9 cellular contexts compared by ENCODE assay signal in the genomic region with DNA sequence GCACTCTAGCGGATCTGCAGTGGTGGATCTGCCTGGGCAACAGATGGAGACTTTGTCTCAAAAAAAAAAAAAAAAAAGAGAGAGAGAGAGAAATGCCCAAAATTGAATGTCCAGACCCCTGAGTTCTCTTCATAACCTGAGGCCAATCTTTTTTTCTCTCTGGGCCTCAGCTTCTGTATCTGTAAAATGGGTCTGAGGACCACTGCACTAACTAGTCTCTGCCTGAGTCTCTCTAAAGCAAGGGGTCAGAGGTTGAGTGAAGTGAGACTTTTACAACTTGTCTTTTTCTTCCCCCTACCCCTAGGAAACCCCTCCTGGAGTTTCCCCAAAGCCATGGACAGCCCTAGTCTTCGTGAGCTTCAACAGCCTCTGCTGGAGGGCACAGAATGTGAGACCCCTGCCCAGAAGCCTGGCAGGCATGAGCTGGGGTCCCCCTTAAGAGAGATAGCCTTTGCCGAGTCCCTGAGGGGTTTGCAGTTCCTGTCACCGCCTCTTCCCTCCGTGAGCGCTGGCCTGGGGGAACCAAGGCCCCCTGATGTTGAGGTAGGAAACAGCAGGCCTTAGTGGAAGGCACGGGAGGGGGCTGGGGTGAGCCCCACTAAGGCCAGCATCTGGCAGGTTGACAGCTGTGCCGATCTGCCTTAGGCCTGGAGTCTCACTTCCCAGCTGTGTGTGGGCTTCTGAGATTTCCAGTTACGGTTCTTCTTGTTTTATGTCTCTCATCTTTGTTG. TPM values are rescaled to one million over a fixed set of nuclear protein-coding genes. Genes with fewer than 3 reads are reported as not detected.
DNase-seq lines count a peak whose midpoint lies in the region; TF ChIP-seq lines count a peak whose summit lies in the region.
"Had no signal": no experiment of that assay in that cellular context is flagged by ENCODE, and none has a peak within 500 bp of the region (broad histone marks: within the 10 kb centered on the region; RNA-seq: fewer than 3 reads in every experiment).

No MANE protein-coding gene starts in this region.

- H3K36me3 Mint-ChIP-seq in activated naive CD8-positive, alpha-beta T cell treated with anti-CD3 and anti-CD28 coated beads for 36 hours = peaks cover 4% of the 10 kb centered on the region

- H3K9me3 ChIP-seq in HEK293 (ENCODE audit: control insufficient read depth, insufficient read depth, low read depth, low read length) (no peaks in the 10 kb centered on the region), neutrophil (no peaks in the 10 kb centered on the region), HAP-1 (no peaks in the 10 kb centered on the region)

- no peak overlapping the region for H3K4me3 Mint-ChIP-seq in activated naive CD8-positive, alpha-beta T cell treated with anti-CD3 and anti-CD28 coated beads for 36 hours

- peaks cover 19% of the 10 kb centered on the region for H3K4me1 Mint-ChIP-seq in activated naive CD8-positive, alpha-beta T cell treated with anti-CD3 and anti-CD28 coated beads for 36 hours

- H3K27ac ChIP-seq in HEK293 (ENCODE audit: extremely low read depth, low read depth, low read length) (no peak overlapping the region), neutrophil (peak overlapping the region; percentile 85)

- peak; percentile 49 for DNase-seq in activated naive CD8-positive, alpha-beta T cell treated with anti-CD3 and anti-CD28 coated beads for 36 hours
- DNase-seq in HAP-1 (ENCODE audit: low spot score in 2 of 2) (no peak), superior temporal gyrus (ENCODE audit: extremely low spot score) (no peak), NCI-H1105 (lab: John Stamatoyannopoulos, UW) (no peak), HuH-7.5 (ENCODE audit: low spot score) (no peak)
- DNase-seq: NCI-H1048 had no signal

- H3K4me1 ChIP-seq in HEK293 (ENCODE audit: control insufficient read depth, insufficient read depth, low read length) = peaks cover 17% of the 10 kb centered on the region
- H3K4me1 ChIP-seq in neutrophil (ENCODE audit: control insufficient read depth in 1 of 2, insufficient read depth in 1 of 2, low read depth in 1 of 2, low read length in 1 of 2) = peaks cover 51% of the 10 kb centered on the region in 2 experiments
- H3K4me1 ChIP-seq in HAP-1 = no peaks in the 10 kb centered on the region

- no peaks in the 10 kb centered on the region for H3K27me3 Mint-ChIP-seq in activated naive CD8-positive, alpha-beta T cell treated with anti-CD3 and anti-CD28 coated beads for 36 hours

- no peaks in the 10 kb centered on the region for H3K27me3 ChIP-seq in neutrophil
- no peaks in the 10 kb centered on the region for H3K27me3 ChIP-seq in HAP-1 (ENCODE audit: low read depth)

- H3K36me3 ChIP-seq in HEK293 (ENCODE audit: control insufficient read depth in 2 of 2, insufficient read depth in 1 of 2, low read length in 2 of 2) = peaks cover 0 to 4% of the 10 kb centered on the region in 2 experiments; a peak in 2 of 3 replicates
- peaks cover 30% of the 10 kb centered on the region for H3K36me3 ChIP-seq in neutrophil
- H3K36me3 ChIP-seq in HAP-1 (replicated peaks) = no peaks in the 10 kb centered on the region

- TF ChIP-seq CTCF in GM12875 (IDR thresholded peaks at IDR 0.05; ENCODE audit: borderline replicate concordance, insufficient read depth, low read depth, low read length) (peak; percentile 76), HEK293 (tag by site-specific recombination; IDR thresholded peaks at IDR 0.05) (peak; percentile 27; the same call in 1 of the 2 replicates), neutrophil (IDR thresholded peaks at IDR 0.05) (peak; percentile 42)

- POLR2A ChIA-PET in HEK293 (lab: Yijun Ruan, JAX) = interaction anchor here (0.7 to 6.2 kb wide), 3 partner anchors 13 to 59 kb away, joined by 3 to 64 read pairs (median 3); a partner anchor contains a TSS

- no peaks in the 10 kb centered on the region for H3K9me3 Mint-ChIP-seq in activated naive CD8-positive, alpha-beta T cell treated with anti-CD3 and anti-CD28 coated beads for 36 hours

- in situ Hi-C loops in HAP-1 (cut with MboI; ENCODE audit: low sequenced_read_pairs) = no loop called here

- H3K27ac Mint-ChIP-seq in activated naive CD8-positive, alpha-beta T cell treated with anti-CD3 and anti-CD28 coated beads for 36 hours = no peak overlapping the region

- CTCF ChIA-PET in HEK293 (lab: Yijun Ruan, JAX) = interaction anchor here (0.6 to 1.7 kb wide), 6 partner anchors 9 to 193 kb away, joined by 3 to 5 read pairs (median 3); a partner anchor contains a TSS

- H3K4me3 ChIP-seq in GM12875 (ENCODE audit: low read depth, low read length) = no peak overlapping the region
- H3K4me3 ChIP-seq in HEK293 (ENCODE audit: low read depth, low read length) = no peak overlapping the region
- H3K4me3 ChIP-seq in neutrophil (ENCODE audit: low read depth in 1 of 2, low read length in 1 of 2) = peak overlapping the region; percentile 84 to 91
- no peak overlapping the region for H3K4me3 ChIP-seq in HAP-1

TF ChIP-seq in HEK293, 187 proteins besides CTCF, POLR2A, EP300 and RAD21 (continues in another document):
- TF ChIP-seq, protein P1, sequence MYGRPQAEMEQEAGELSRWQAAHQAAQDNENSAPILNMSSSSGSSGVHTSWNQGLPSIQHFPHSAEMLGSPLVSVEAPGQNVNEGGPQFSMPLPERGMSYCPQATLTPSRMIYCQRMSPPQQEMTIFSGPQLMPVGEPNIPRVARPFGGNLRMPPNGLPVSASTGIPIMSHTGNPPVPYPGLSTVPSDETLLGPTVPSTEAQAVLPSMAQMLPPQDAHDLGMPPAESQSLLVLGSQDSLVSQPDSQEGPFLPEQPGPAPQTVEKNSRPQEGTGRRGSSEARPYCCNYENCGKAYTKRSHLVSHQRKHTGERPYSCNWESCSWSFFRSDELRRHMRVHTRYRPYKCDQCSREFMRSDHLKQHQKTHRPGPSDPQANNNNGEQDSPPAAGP (tag by site-specific recombination; IDR thresholded peaks at IDR 0.05) = no peak
- TF ChIP-seq ZBTB17 (tag by site-specific recombination; IDR thresholded peaks at IDR 0.05) = no peak
- no peak for TF ChIP-seq KLF10 (tag by site-specific recombination; IDR thresholded peaks at IDR 0.05)
- TF ChIP-seq, protein P2, sequence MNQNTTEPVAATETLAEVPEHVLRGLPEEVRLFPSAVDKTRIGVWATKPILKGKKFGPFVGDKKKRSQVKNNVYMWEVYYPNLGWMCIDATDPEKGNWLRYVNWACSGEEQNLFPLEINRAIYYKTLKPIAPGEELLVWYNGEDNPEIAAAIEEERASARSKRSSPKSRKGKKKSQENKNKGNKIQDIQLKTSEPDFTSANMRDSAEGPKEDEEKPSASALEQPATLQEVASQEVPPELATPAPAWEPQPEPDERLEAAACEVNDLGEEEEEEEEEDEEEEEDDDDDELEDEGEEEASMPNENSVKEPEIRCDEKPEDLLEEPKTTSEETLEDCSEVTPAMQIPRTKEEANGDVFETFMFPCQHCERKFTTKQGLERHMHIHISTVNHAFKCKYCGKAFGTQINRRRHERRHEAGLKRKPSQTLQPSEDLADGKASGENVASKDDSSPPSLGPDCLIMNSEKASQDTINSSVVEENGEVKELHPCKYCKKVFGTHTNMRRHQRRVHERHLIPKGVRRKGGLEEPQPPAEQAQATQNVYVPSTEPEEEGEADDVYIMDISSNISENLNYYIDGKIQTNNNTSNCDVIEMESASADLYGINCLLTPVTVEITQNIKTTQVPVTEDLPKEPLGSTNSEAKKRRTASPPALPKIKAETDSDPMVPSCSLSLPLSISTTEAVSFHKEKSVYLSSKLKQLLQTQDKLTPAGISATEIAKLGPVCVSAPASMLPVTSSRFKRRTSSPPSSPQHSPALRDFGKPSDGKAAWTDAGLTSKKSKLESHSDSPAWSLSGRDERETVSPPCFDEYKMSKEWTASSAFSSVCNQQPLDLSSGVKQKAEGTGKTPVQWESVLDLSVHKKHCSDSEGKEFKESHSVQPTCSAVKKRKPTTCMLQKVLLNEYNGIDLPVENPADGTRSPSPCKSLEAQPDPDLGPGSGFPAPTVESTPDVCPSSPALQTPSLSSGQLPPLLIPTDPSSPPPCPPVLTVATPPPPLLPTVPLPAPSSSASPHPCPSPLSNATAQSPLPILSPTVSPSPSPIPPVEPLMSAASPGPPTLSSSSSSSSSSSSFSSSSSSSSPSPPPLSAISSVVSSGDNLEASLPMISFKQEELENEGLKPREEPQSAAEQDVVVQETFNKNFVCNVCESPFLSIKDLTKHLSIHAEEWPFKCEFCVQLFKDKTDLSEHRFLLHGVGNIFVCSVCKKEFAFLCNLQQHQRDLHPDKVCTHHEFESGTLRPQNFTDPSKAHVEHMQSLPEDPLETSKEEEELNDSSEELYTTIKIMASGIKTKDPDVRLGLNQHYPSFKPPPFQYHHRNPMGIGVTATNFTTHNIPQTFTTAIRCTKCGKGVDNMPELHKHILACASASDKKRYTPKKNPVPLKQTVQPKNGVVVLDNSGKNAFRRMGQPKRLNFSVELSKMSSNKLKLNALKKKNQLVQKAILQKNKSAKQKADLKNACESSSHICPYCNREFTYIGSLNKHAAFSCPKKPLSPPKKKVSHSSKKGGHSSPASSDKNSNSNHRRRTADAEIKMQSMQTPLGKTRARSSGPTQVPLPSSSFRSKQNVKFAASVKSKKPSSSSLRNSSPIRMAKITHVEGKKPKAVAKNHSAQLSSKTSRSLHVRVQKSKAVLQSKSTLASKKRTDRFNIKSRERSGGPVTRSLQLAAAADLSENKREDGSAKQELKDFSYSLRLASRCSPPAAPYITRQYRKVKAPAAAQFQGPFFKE (tag by site-specific recombination; IDR thresholded peaks at IDR 0.05; ENCODE audit: borderline replicate concordance) = no peak
- TF ChIP-seq ZIC2 (tag by site-specific recombination; IDR thresholded peaks at IDR 0.05) = peak; percentile 72
- TF ChIP-seq ZNF596 (tag by site-specific recombination; IDR thresholded peaks at IDR 0.05) = no peak
- no peak for TF ChIP-seq ZNF558 (tag by site-specific recombination; IDR thresholded peaks at IDR 0.05)
- no peak for TF ChIP-seq ZFHX2 (tag by site-specific recombination; conservative IDR thresholded peaks at IDR 0.05)
- TF ChIP-seq ZNF274 (IDR thresholded peaks at IDR 0.05; ENCODE audit: low read length) = no peak
- TF ChIP-seq ZNF274 (tag by site-specific recombination; IDR thresholded peaks at IDR 0.05; ENCODE audit: borderline replicate concordance) = no peak

RNA-seq across cellular contexts. Expression of a gene that starts 1.8 kb away (rescaled TPM):
- total RNA-seq in activated naive CD8-positive, alpha-beta T cell treated with anti-CD3 and anti-CD28 coated beads for 36 hours = 1 to 10 TPM; 4.0 to 4.5 TPM

RNA-seq across cellular contexts. Expression of a gene that starts 14.2 kb away (rescaled TPM):
- 1 to 10 TPM; 6.4 to 8.1 TPM for total RNA-seq in activated naive CD8-positive, alpha-beta T cell treated with anti-CD3 and anti-CD28 coated beads for 36 hours

RNA-seq across cellular contexts. Expression of a gene that starts 19.0 kb away (rescaled TPM):
- 10 to 100 TPM; 43.5 to 44.6 TPM for total RNA-seq in activated naive CD8-positive, alpha-beta T cell treated with anti-CD3 and anti-CD28 coated beads for 36 hours

RNA-seq across cellular contexts. Expression of a gene that starts 19.5 kb away (rescaled TPM):
- 10 to 100 TPM; 21.3 to 28.0 TPM for total RNA-seq in activated naive CD8-positive, alpha-beta T cell treated with anti-CD3 and anti-CD28 coated beads for 36 hours

RNA-seq across cellular contexts. Expression of a gene that starts 24.4 kb away (rescaled TPM):
- total RNA-seq in activated naive CD8-positive, alpha-beta T cell treated with anti-CD3 and anti-CD28 coated beads for 36 hours = 100 to 1,000 TPM; 152 to 154 TPM

Comparison
In these comparisons a context has a peak if more than half of its experiments do, and no peak if none do; other contexts are left out.
1. H3K4me3 ChIP-seq: peak in neutrophil (2 of 2); none in GM12875 (single experiment), HEK293 (single experiment) and HAP-1 (single experiment).
2. Peak in every context shown above with its lines, with median percentiles within 50 percentile points of each other: CTCF ChIP-seq.